1 cellular context compared by ENCODE assay signal in genomic region chr4:6988016-6988715, GRCh38.
A peak's percentile ranks its signal among the peaks of the same experiment; 100 is the strongest.
TF ChIP-seq lines count a peak whose summit lies in the region.

No MANE protein-coding gene starts in this region.

TF ChIP-seq in GM12878, 131 proteins besides CTCF, POLR2A, EP300 and RAD21 (continued from another document):
- no peak for TF ChIP-seq PRDM15 (CRISPR knock-in tag; IDR thresholded peaks at IDR 0.05)
- no peak for TF ChIP-seq RUNX3 (IDR thresholded peaks at IDR 0.05; ENCODE audit: low read length)
- TF ChIP-seq BRCA1 (IDR thresholded peaks at IDR 0.05; ENCODE audit: low read depth, low read length), result no peak
- 0 out of 2 replicates have a peak, but pooled peaks have one; percentile 11 for TF ChIP-seq YY1 (IDR thresholded peaks at IDR 0.05; ENCODE audit: low read depth, low read length)
- no peak for TF ChIP-seq CHD2 (IDR thresholded peaks at IDR 0.05; ENCODE audit: borderline replicate concordance, low read depth, low read length)
- no peak for TF ChIP-seq BCLAF1 (IDR thresholded peaks at IDR 0.05)
- no peak for TF ChIP-seq HCFC1 (IDR thresholded peaks at IDR 0.05; ENCODE audit: low read length)
- TF ChIP-seq NFXL1 (IDR thresholded peaks at IDR 0.05; ENCODE audit: borderline replicate concordance), result no peak
- no peak for TF ChIP-seq USF2 (IDR thresholded peaks at IDR 0.05; ENCODE audit: borderline replicate concordance, low read depth, low read length)
- TF ChIP-seq IKZF1 (conservative IDR thresholded peaks at IDR 0.05), result 0 out of 2 replicates have a peak, but pooled peaks have one; percentile 15
- no peak for TF ChIP-seq NR2C1 (IDR thresholded peaks at IDR 0.05)
- no peak for TF ChIP-seq CHD4 (IDR thresholded peaks at IDR 0.05)
- no peak for TF ChIP-seq TBL1XR1 (IDR thresholded peaks at IDR 0.05; ENCODE audit: low read depth, low read length)
- no peak for TF ChIP-seq BCL3 (IDR thresholded peaks at IDR 0.05; ENCODE audit: borderline replicate concordance, insufficient read depth, low read depth, low read length, poor library complexity, severe bottlenecking)
- TF ChIP-seq ATF2 (IDR thresholded peaks at IDR 0.05; ENCODE audit: low read length), result no peak
- 0 out of 2 replicates have a peak, but pooled peaks have one; percentile 26 for TF ChIP-seq SMAD5 (IDR thresholded peaks at IDR 0.05; ENCODE audit: low read depth)
- TF ChIP-seq EED (IDR thresholded peaks at IDR 0.05; ENCODE audit: low read depth), result no peak
- no peak for TF ChIP-seq MLLT1 (IDR thresholded peaks at IDR 0.05)
- no peak for TF ChIP-seq HSF1 (IDR thresholded peaks at IDR 0.05; ENCODE audit: low read depth, low read length)
